12 cellular contexts compared by ENCODE assay signal in the genomic region with DNA sequence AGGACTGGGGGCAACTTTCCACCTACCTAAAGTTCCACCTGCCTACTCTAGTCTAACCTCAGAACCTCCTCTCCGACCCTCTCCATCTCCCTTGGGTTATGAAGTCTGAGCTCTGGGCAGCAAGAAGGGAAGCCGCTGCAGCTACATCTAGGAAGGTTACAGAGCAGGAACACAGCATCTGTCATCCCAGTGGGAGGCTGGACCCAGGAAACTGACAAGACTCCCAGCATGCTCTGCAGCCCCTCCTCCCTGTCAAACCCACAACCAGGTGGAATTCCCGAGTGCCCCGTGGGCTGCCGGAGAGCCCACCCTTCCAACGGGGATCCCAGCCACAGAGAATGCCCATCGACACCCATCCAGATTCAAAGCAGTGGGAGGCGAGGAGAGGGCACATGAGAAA. TPM values are rescaled to one million over a fixed set of nuclear protein-coding genes. Genes with fewer than 3 reads are reported as not detected.
A peak's percentile ranks its signal among the peaks of the same experiment; 100 is the strongest.
DNase-seq lines count a peak whose midpoint lies in the region; ATAC-seq and TF ChIP-seq lines count a peak whose summit lies in the region.
"Had no signal": no experiment of that assay in that cellular context is flagged by ENCODE, and none has a peak within 500 bp of the region (broad histone marks: within the 10 kb centered on the region; RNA-seq: fewer than 3 reads in every experiment).

No MANE protein-coding gene starts in this region.

- intact Hi-C loops in HCT116 (cut with micrococcal nuclease), result no loop called here
- intact Hi-C loops in activated T-helper 1 cell treated with anti-CD3 and anti-CD28 coated beads, Interleukin-12 subunit alpha, Interleukin-12 subunit beta, Interleukin-2, Interleukin-4 antibody, amounts not matched to agents 30 ng/mL and 10 ng/mL and 1 ng/mL, durations not matched to agents 14 hours and 24 hours and 36 hours (cut with micrococcal nuclease), result loop anchor here (10.0 kb wide), 1 partner anchor 562 kb away; no protein-coding TSS in a partner anchor

- no peak overlapping the region for H2BK5ac ChIP-seq in neuronal stem cell (ENCODE audit: low read length)

- peak overlapping the region; percentile 5 for H3K27ac Mint-ChIP-seq in activated T-helper 1 cell treated with anti-CD3 and anti-CD28 coated beads, Interleukin-12 subunit alpha, Interleukin-12 subunit beta, Interleukin-2, Interleukin-4 antibody, amounts not matched to agents 30 ng/mL and 10 ng/mL and 1 ng/mL, durations not matched to agents 14 hours and 24 hours and 36 hours
- H3K27ac Mint-ChIP-seq: HFFc6 had no signal

- POLR2A ChIA-PET in HCT116 (lab: Charles Lee), result no interaction called here

- no TSS peak for BruUV-seq in HCT116 (replicated peaks; lab: Mats Ljungman, UMichigan)

- H3K27ac ChIP-seq in HCT116 (ENCODE audit: low read depth, low read length), result no peak overlapping the region
- no peak overlapping the region for H3K27ac ChIP-seq in neuronal stem cell (replicated peaks; ENCODE audit: low read length)

- TF ChIP-seq CTCF in HCT116 (IDR thresholded peaks at IDR 0.05 in 2 of 3, conservative IDR thresholded peaks at IDR 0.05 in 1 of 3; ENCODE audit: borderline replicate concordance in 1 of 3, insufficient read depth in 1 of 3, low read depth in 2 of 3, low read length in 2 of 3), result no peak

- H3K9me2 ChIP-seq in HCT116 (ENCODE audit: insufficient read depth), result no peaks in the 10 kb centered on the region

- H3K27me3 ChIP-seq in HCT116 (ENCODE audit: insufficient read depth, low read length), result peaks cover 44% of the 10 kb centered on the region
- H3K27me3 ChIP-seq in neuronal stem cell (ENCODE audit: control insufficient read depth in 3 of 3, insufficient read depth in 3 of 3, low read depth in 1 of 3, low read length in 3 of 3), result peaks cover 0 to 87% (median 10%) of the 10 kb centered on the region in 3 experiments

- H3K79me2 ChIP-seq in HCT116 (ENCODE audit: insufficient read depth, low read length), result no peaks in the 10 kb centered on the region

- RAD21 ChIA-PET in HCT116 (lab: Charles Lee; ENCODE audit: low non-redundant PET in 1 of 2, low total read pairs in 2 of 2, uncharacterized antibody in 2 of 2, unreplicated experiment in 2 of 2), result no interaction called here

- H2BK120ac ChIP-seq in neuronal stem cell (ENCODE audit: low read depth, low read length), result no peak overlapping the region

- H3K23ac ChIP-seq in neuronal stem cell (ENCODE audit: low read depth, low read length, poor library complexity), result no peak overlapping the region

- H3K4me3 ChIP-seq in HCT116 (replicated peaks in 1 of 2; ENCODE audit: low read depth in 1 of 2, low read length in 2 of 2), result no peak overlapping the region
- H3K4me3 ChIP-seq in neuronal stem cell (ENCODE audit: low read length in 2 of 2), result no peak overlapping the region

- no peak for ATAC-seq in HCT116

- H3K79me1 ChIP-seq in neuronal stem cell (ENCODE audit: low read depth, low read length), result peaks cover 3% of the 10 kb centered on the region

- H4K20me1 ChIP-seq in HCT116 (ENCODE audit: insufficient read depth), result no peaks in the 10 kb centered on the region

- no peak for TF ChIP-seq POLR2A in HCT116 (IDR thresholded peaks at IDR 0.05; ENCODE audit: borderline replicate concordance, extremely low read depth, insufficient read depth, insufficient read length)

- H3K9me3 ChIP-seq in HCT116 (ENCODE audit: control insufficient read depth in 1 of 2, insufficient read depth in 1 of 2, low read depth in 1 of 2, low read length in 2 of 2) (no peaks in the 10 kb centered on the region), neuronal stem cell (replicated peaks in 1 of 2; ENCODE audit: control insufficient read depth in 2 of 2, insufficient read depth in 1 of 2, low read depth in 1 of 2, low read length in 2 of 2) (no peaks in the 10 kb centered on the region)

- no peak overlapping the region for H2BK15ac ChIP-seq in neuronal stem cell (ENCODE audit: low read length)

- DNase-seq in SHP77 (lab: John Stamatoyannopoulos, UW) (peak; percentile 30 to 53), SHP77 treated with DMSO at 0.1 percent for 48 hours (lab: John Stamatoyannopoulos, UW) (no peak), HCT116 (ENCODE audit: low read depth, low spot score) (no peak), neuronal stem cell (ENCODE audit: low spot score) (no peak), COLO829 (ENCODE audit: low spot score) (no peak), HK-2 (ENCODE audit: unreplicated experiment) (no peak), AG20443 (ENCODE audit: low spot score) (no peak)
- no peak for DNase-seq in activated T-helper 1 cell treated with anti-CD3 and anti-CD28 coated beads, Interleukin-12 subunit alpha, Interleukin-12 subunit beta, Interleukin-2, Interleukin-4 antibody, amounts not matched to agents 30 ng/mL and 10 ng/mL and 1 ng/mL, durations not matched to agents 14 hours and 24 hours and 36 hours (ENCODE audit: low spot score)
- DNase-seq: HFFc6; NK-92 treated with Interleukin-12 subunit alpha and Interleukin-12 subunit beta, amount 100 ng/mL, for 24 hours; SW 1271 had no signal

- H3K4me3 Mint-ChIP-seq in activated T-helper 1 cell treated with anti-CD3 and anti-CD28 coated beads, Interleukin-12 subunit alpha, Interleukin-12 subunit beta, Interleukin-2, Interleukin-4 antibody, amounts not matched to agents 30 ng/mL and 10 ng/mL and 1 ng/mL, durations not matched to agents 14 hours and 24 hours and 36 hours, result peak overlapping the region; percentile 88
- H3K4me3 Mint-ChIP-seq: HFFc6 had no signal

- H3K4me2 ChIP-seq in HCT116 (ENCODE audit: low read length) (peak overlapping the region; percentile 25; the same call in 1 of the 2 replicates), neuronal stem cell (ENCODE audit: insufficient read depth, low read length, poor library complexity, severe bottlenecking) (no peak overlapping the region)

- TF ChIP-seq RAD21 in HCT116 (IDR thresholded peaks at IDR 0.05; ENCODE audit: low read depth), result no peak

- H4K91ac ChIP-seq in neuronal stem cell (ENCODE audit: low read depth, low read length, poor library complexity), result no peak overlapping the region

- H3K36me3 ChIP-seq in HCT116 (ENCODE audit: control insufficient read depth in 1 of 2, insufficient read depth in 2 of 2, low read length in 2 of 2), result no peaks in the 10 kb centered on the region
- no peaks in the 10 kb centered on the region for H3K36me3 ChIP-seq in neuronal stem cell (replicated peaks in 1 of 2; ENCODE audit: control insufficient read depth in 2 of 2, insufficient read depth in 2 of 2, low read length in 2 of 2)

- H3K14ac ChIP-seq in neuronal stem cell (ENCODE audit: low read length), result no peak overlapping the region

- H2AFZ ChIP-seq in HCT116 (ENCODE audit: low read depth, low read length, poor library complexity, severe bottlenecking), result no peak overlapping the region
- no peak overlapping the region for H2AFZ ChIP-seq in neuronal stem cell (ENCODE audit: low read length)

- H2AK5ac ChIP-seq in neuronal stem cell (ENCODE audit: low read depth, low read length), result peak overlapping the region; percentile 81

- H3K4ac ChIP-seq in neuronal stem cell (ENCODE audit: low read length), result no peak overlapping the region

- H2BK12ac ChIP-seq in neuronal stem cell (ENCODE audit: low read length), result no peak overlapping the region

- H3K9me3 Mint-ChIP-seq in activated T-helper 1 cell treated with anti-CD3 and anti-CD28 coated beads, Interleukin-12 subunit alpha, Interleukin-12 subunit beta, Interleukin-2, Interleukin-4 antibody, amounts not matched to agents 30 ng/mL and 10 ng/mL and 1 ng/mL, durations not matched to agents 14 hours and 24 hours and 36 hours, result no peaks in the 10 kb centered on the region
- H3K9me3 Mint-ChIP-seq: HFFc6 had no signal

- H3K4me1 Mint-ChIP-seq in activated T-helper 1 cell treated with anti-CD3 and anti-CD28 coated beads, Interleukin-12 subunit alpha, Interleukin-12 subunit beta, Interleukin-2, Interleukin-4 antibody, amounts not matched to agents 30 ng/mL and 10 ng/mL and 1 ng/mL, durations not matched to agents 14 hours and 24 hours and 36 hours (ENCODE audit: low read depth), result peaks cover 31% of the 10 kb centered on the region

- H3K4me1 ChIP-seq in HCT116 (ENCODE audit: control insufficient read depth in 1 of 2, insufficient read depth in 2 of 2, low read length in 2 of 2) (peaks cover 4 to 24% of the 10 kb centered on the region in 2 experiments; a peak in 3 of 4 replicates), neuronal stem cell (ENCODE audit: control insufficient read depth in 2 of 2, insufficient read depth in 1 of 2, low read depth in 1 of 2, low read length in 2 of 2) (peaks cover 2 to 10% of the 10 kb centered on the region in 2 donors)

- WGBS in neuronal stem cell (ENCODE audit: extremely low coverage in 2 of 2, insufficient read length in 2 of 2, insufficient replicate concordance in 1 of 2), 2 donors, result no CpG with 5 or more reads among the region's 8 CpGs

- no peak overlapping the region for H4K8ac ChIP-seq in neuronal stem cell (ENCODE audit: low read depth, low read length)

- H3K36me3 Mint-ChIP-seq in activated T-helper 1 cell treated with anti-CD3 and anti-CD28 coated beads, Interleukin-12 subunit alpha, Interleukin-12 subunit beta, Interleukin-2, Interleukin-4 antibody, amounts not matched to agents 30 ng/mL and 10 ng/mL and 1 ng/mL, durations not matched to agents 14 hours and 24 hours and 36 hours (ENCODE audit: low read depth), result peaks cover 4% of the 10 kb centered on the region

- H3K18ac ChIP-seq in neuronal stem cell (ENCODE audit: low read length), result no peak overlapping the region

- H3K27me3 Mint-ChIP-seq in activated T-helper 1 cell treated with anti-CD3 and anti-CD28 coated beads, Interleukin-12 subunit alpha, Interleukin-12 subunit beta, Interleukin-2, Interleukin-4 antibody, amounts not matched to agents 30 ng/mL and 10 ng/mL and 1 ng/mL, durations not matched to agents 14 hours and 24 hours and 36 hours (ENCODE audit: insufficient read depth), result peaks cover 19% of the 10 kb centered on the region

- H3K9ac ChIP-seq in HCT116 (ENCODE audit: low read length) (no peak overlapping the region), neuronal stem cell (ENCODE audit: low read depth, low read length, poor library complexity) (no peak overlapping the region)

- CTCF ChIA-PET in HCT116 (lab: Charles Lee), result no interaction called here

TF ChIP-seq in HCT116, 20 proteins besides CTCF, POLR2A, EP300 and RAD21 (continues in another document):
- no peak for TF ChIP-seq EZH2phosphoT487 (IDR thresholded peaks at IDR 0.05; ENCODE audit: borderline replicate concordance)
- no peak for TF ChIP-seq CEBPB (IDR thresholded peaks at IDR 0.05; ENCODE audit: low read depth)

RNA-seq across cellular contexts. Expression of a gene that starts 2.1 kb away (rescaled TPM):
- total RNA-seq in HCT116 (2021; ENCODE audit: unreplicated experiment), result 10.4 TPM
- 9.7 and 12.2 TPM in 2 replicates for polyA plus RNA-seq in HCT116 (2012)
- total RNA-seq in activated T-helper 1 cell treated with anti-CD3 and anti-CD28 coated beads, Interleukin-12 subunit alpha, Interleukin-12 subunit beta, Interleukin-2, Interleukin-4 antibody, amounts not matched to agents 30 ng/mL and 10 ng/mL and 1 ng/mL, durations not matched to agents 14 hours and 24 hours and 36 hours, result 75.2 and 85.2 TPM in 2 replicates
- polyA plus RNA-seq in neuronal stem cell (2013, experiment 1 of 2), result 13.2 TPM
- 12.4 TPM for polyA plus RNA-seq in neuronal stem cell (2013, experiment 2 of 2)
- total RNA-seq: HFFc6, LHCN-M2 had no signal

Comparison
In these comparisons a context has a peak if more than half of its experiments do, and no peak if none do; other contexts are left out.
1. DNase-seq: peak in SHP77 (2 of 2); none in SHP77 treated with DMSO at 0.1 percent for 48 hours (single experiment), HCT116 (single experiment), activated T-helper 1 cell treated with anti-CD3 and anti-CD28 coated beads, Interleukin-12 subunit alpha, Interleukin-12 subunit beta, Interleukin-2, Interleukin-4 antibody, amounts not matched to agents 30 ng/mL and 10 ng/mL and 1 ng/mL, durations not matched to agents 14 hours and 24 hours and 36 hours (single experiment), neuronal stem cell (single experiment), COLO829 (single experiment), HK-2 (single experiment) and AG20443 (single experiment).